ENCODE assay signal across 25 cellular contexts in the genomic region with DNA sequence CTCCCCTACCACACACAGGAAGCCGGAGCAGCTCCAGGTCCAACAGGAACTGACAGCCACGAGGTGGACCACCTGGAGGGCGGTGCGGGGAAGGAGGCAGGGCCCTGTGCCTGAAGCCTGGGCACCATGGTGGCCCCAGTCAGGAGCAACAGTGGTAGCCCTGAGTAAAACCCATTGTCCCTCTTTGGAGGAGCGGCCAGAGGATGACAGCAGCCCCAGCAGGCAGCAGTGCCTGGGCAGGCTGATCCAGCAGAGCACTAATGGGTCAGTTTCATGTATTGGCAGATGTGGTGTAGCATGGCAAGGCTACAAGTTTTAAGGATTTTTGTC.
"Had no signal": no experiment of that assay in that cellular context is flagged by ENCODE, and none has a peak within 500 bp of the region (broad histone marks: within the 10 kb centered on the region; RNA-seq: fewer than 3 reads in every experiment).

No MANE protein-coding gene starts in this region.

- H3K4me3 Mint-ChIP-seq: effector memory CD8-positive, alpha-beta T cell; memory B cell; mesothelial cell of epicardium; naive B cell; nephron progenitor cell; type B pancreatic cell had no signal

- H3K27ac Mint-ChIP-seq: effector memory CD8-positive, alpha-beta T cell; memory B cell; mesothelial cell of epicardium; nephron progenitor cell; type B pancreatic cell had no signal

- H3K27me3 Mint-ChIP-seq: effector memory CD8-positive, alpha-beta T cell; memory B cell; naive B cell had no signal

- H3K27ac ChIP-seq: epithelial cell of prostate, gastrocnemius medialis, heart left ventricle, hepatocyte, ovary, psoas muscle, sigmoid colon, stomach, testis, tibial artery had no signal

- DNase-seq: cerebellar nuclear complex; cortex of kidney; effector memory CD8-positive, alpha-beta T cell; gastrocnemius medialis; heart left ventricle; kidney glomerular epithelial cell; left colon; left ventricle myocardium superior; mucosa of descending colon; naive B cell; nephron progenitor cell; occipital lobe; ovary; psoas muscle; right cardiac atrium; sigmoid colon; stimulated activated naive CD4-positive, alpha-beta T cell treated with Interleukin-2 at 50 U/mL for 16 hours; stomach; testis had no signal

- H3K9me3 Mint-ChIP-seq: effector memory CD8-positive, alpha-beta T cell; memory B cell; mesothelial cell of epicardium; naive B cell; nephron progenitor cell; type B pancreatic cell had no signal

- ATAC-seq: effector memory CD8-positive, alpha-beta T cell; gastrocnemius medialis; heart left ventricle; left colon; left ventricle myocardium superior; mucosa of descending colon; psoas muscle; right cardiac atrium had no signal

- H3K36me3 Mint-ChIP-seq: memory B cell, mesothelial cell of epicardium, naive B cell, type B pancreatic cell had no signal
